Comparison of ENCODE assay signal across 1 cellular context in the genomic region with DNA sequence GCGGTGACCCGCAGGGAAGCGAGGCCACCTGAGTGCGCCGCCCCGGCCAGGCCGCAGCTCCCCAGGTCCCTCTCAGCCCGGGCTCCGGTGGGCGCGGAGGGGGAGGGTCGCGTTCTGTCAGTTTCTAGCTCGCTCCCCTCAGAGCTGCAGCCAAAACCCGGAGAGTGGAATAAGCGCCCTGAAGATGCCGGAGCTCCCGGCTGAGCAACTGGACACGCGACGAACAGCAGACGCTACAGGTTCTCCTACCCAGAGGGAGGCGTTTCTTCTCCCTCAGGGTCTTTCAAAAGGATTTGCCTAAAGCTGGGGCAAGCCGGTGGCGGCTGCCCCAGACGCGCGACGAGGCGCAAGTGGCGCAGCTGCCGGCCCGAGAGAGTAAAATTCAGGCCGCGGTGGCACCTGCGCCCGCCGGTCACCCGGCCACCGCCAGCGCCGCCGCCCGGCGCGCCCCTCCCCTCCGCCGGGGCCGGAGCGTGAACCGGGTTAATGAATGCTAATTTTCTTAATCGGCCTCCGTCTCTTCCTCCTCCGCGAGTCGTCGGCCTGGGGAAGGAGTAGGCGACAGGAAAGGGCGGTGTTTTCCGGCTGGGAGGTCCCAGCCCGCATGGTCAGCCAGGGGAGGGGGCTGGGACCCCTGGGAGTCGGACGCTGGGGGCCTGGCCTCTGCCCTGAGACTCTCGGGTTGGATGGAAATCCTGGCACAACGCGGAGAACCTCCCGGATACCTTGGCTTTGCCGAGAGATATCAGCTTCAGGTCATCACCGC.
TF ChIP-seq lines count a peak whose summit lies in the region.

No MANE protein-coding gene starts in this region.

TF ChIP-seq in HepG2, 621 proteins besides CTCF, POLR2A, EP300 and RAD21 (continues in another document):
- TF ChIP-seq, protein P1, sequence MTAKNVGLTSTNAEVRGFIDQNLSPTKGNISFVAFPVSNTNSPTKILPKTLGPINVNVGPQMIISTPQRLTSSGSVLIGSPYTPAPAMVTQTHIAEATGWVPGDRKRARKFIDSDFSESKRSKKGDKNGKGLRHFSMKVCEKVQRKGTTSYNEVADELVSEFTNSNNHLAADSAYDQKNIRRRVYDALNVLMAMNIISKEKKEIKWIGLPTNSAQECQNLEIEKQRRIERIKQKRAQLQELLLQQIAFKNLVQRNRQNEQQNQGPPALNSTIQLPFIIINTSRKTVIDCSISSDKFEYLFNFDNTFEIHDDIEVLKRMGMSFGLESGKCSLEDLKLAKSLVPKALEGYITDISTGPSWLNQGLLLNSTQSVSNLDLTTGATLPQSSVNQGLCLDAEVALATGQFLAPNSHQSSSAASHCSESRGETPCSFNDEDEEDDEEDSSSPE (CRISPR knock-in tag; IDR thresholded peaks at IDR 0.05), result 0 out of 2 replicates have a peak, but pooled peaks have one; percentile 11
- TF ChIP-seq HNRNPLL (IDR thresholded peaks at IDR 0.05; ENCODE audit: low read depth, low read length, poor library complexity, severe bottlenecking), result peak; percentile 97
- TF ChIP-seq, protein P2, sequence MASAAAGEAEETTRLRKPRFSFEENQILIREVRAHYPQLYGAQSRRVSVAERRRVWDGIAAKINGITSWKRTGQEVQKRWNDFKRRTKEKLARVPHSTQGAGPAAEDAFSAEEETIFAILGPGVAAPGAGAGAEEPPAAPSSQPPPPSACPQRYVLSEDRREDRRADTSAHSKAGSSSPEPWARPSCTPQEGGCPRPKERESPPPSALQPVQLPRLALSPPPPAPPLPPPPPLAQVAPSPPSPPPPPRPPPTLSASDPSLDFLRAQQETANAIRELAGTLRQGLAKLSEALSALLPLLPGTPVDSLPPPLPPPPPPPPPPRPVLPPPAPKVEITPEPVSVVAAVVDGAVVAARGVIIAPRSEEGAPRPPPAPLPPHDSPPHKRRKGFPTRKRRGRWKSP (CRISPR knock-in tag; IDR thresholded peaks at IDR 0.05), result 0 out of 2 replicates have a peak, but pooled peaks have one; percentile 58
- TF ChIP-seq, protein P3, sequence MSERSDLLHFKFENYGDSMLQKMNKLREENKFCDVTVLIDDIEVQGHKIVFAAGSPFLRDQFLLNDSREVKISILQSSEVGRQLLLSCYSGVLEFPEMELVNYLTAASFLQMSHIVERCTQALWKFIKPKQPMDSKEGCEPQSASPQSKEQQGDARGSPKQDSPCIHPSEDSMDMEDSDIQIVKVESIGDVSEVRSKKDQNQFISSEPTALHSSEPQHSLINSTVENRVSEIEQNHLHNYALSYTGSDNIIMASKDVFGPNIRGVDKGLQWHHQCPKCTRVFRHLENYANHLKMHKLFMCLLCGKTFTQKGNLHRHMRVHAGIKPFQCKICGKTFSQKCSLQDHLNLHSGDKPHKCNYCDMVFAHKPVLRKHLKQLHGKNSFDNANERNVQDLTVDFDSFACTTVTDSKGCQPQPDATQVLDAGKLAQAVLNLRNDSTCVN (CRISPR knock-in tag; IDR thresholded peaks at IDR 0.05; ENCODE audit: borderline replicate concordance), result 0 out of 2 replicates have a peak, but pooled peaks have one; percentile 18
- no peak for TF ChIP-seq ETV5 (CRISPR knock-in tag; IDR thresholded peaks at IDR 0.05; ENCODE audit: borderline replicate concordance)
- TF ChIP-seq NFRKB (IDR thresholded peaks at IDR 0.05), result no peak
- 0 out of 2 replicates have a peak, but pooled peaks have one; percentile 48 for TF ChIP-seq ZNF546 (CRISPR knock-in tag; conservative IDR thresholded peaks at IDR 0.05)
- TF ChIP-seq ZBTB46 (CRISPR knock-in tag; IDR thresholded peaks at IDR 0.05; ENCODE audit: borderline replicate concordance), result no peak
- no peak for TF ChIP-seq ZNF670 (CRISPR knock-in tag; IDR thresholded peaks at IDR 0.05; ENCODE audit: borderline replicate concordance)
- TF ChIP-seq, protein P4, sequence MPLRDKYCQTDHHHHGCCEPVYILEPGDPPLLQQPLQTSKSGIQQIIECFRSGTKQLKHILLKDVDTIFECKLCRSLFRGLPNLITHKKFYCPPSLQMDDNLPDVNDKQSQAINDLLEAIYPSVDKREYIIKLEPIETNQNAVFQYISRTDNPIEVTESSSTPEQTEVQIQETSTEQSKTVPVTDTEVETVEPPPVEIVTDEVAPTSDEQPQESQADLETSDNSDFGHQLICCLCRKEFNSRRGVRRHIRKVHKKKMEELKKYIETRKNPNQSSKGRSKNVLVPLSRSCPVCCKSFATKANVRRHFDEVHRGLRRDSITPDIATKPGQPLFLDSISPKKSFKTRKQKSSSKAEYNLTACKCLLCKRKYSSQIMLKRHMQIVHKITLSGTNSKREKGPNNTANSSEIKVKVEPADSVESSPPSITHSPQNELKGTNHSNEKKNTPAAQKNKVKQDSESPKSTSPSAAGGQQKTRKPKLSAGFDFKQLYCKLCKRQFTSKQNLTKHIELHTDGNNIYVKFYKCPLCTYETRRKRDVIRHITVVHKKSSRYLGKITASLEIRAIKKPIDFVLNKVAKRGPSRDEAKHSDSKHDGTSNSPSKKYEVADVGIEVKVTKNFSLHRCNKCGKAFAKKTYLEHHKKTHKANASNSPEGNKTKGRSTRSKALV (CRISPR knock-in tag; IDR thresholded peaks at IDR 0.05), result peak; percentile 66
- TF ChIP-seq KDM5B (CRISPR knock-in tag; IDR thresholded peaks at IDR 0.05; ENCODE audit: borderline replicate concordance), result peak; percentile 67; the same call in 1 of the 2 replicates
- TF ChIP-seq ZNF451 (CRISPR knock-in tag; IDR thresholded peaks at IDR 0.05), result no peak
- no peak for TF ChIP-seq ZKSCAN5 (CRISPR knock-in tag; IDR thresholded peaks at IDR 0.05)
- 0 out of 2 replicates have a peak, but pooled peaks have one; percentile 34 for TF ChIP-seq KDM3A (CRISPR knock-in tag; IDR thresholded peaks at IDR 0.05; ENCODE audit: low read depth)
- TF ChIP-seq MYC (CRISPR knock-in tag; IDR thresholded peaks at IDR 0.05; ENCODE audit: borderline replicate concordance), result peak; percentile 26; the same call in 1 of the 2 replicates
- no peak for TF ChIP-seq ZNF251 (CRISPR knock-in tag; IDR thresholded peaks at IDR 0.05)
- TF ChIP-seq RBM39 (IDR thresholded peaks at IDR 0.05; ENCODE audit: low read depth, low read length, poor library complexity, severe bottlenecking), result peak; percentile 56
- peak; percentile 23; the same call in 1 of the 2 replicates for TF ChIP-seq PHF8 (CRISPR knock-in tag; IDR thresholded peaks at IDR 0.05)
- 0 out of 4 replicates have a peak, but pooled peaks of 1 of the 2 experiments have one; percentile 8 for TF ChIP-seq NR2F1 (CRISPR knock-in tag; IDR thresholded peaks at IDR 0.05)
- TF ChIP-seq, protein P5, sequence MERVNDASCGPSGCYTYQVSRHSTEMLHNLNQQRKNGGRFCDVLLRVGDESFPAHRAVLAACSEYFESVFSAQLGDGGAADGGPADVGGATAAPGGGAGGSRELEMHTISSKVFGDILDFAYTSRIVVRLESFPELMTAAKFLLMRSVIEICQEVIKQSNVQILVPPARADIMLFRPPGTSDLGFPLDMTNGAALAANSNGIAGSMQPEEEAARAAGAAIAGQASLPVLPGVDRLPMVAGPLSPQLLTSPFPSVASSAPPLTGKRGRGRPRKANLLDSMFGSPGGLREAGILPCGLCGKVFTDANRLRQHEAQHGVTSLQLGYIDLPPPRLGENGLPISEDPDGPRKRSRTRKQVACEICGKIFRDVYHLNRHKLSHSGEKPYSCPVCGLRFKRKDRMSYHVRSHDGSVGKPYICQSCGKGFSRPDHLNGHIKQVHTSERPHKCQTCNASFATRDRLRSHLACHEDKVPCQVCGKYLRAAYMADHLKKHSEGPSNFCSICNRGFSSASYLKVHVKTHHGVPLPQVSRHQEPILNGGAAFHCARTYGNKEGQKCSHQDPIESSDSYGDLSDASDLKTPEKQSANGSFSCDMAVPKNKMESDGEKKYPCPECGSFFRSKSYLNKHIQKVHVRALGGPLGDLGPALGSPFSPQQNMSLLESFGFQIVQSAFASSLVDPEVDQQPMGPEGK (CRISPR knock-in tag; IDR thresholded peaks at IDR 0.05), result peak; percentile 7; the same call in 1 of the 2 replicates
- TF ChIP-seq, protein P6, sequence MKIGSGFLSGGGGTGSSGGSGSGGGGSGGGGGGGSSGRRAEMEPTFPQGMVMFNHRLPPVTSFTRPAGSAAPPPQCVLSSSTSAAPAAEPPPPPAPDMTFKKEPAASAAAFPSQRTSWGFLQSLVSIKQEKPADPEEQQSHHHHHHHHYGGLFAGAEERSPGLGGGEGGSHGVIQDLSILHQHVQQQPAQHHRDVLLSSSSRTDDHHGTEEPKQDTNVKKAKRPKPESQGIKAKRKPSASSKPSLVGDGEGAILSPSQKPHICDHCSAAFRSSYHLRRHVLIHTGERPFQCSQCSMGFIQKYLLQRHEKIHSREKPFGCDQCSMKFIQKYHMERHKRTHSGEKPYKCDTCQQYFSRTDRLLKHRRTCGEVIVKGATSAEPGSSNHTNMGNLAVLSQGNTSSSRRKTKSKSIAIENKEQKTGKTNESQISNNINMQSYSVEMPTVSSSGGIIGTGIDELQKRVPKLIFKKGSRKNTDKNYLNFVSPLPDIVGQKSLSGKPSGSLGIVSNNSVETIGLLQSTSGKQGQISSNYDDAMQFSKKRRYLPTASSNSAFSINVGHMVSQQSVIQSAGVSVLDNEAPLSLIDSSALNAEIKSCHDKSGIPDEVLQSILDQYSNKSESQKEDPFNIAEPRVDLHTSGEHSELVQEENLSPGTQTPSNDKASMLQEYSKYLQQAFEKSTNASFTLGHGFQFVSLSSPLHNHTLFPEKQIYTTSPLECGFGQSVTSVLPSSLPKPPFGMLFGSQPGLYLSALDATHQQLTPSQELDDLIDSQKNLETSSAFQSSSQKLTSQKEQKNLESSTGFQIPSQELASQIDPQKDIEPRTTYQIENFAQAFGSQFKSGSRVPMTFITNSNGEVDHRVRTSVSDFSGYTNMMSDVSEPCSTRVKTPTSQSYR (CRISPR knock-in tag; IDR thresholded peaks at IDR 0.05; ENCODE audit: borderline replicate concordance), result peak; percentile 37; the same call in 1 of the 2 replicates
- TF ChIP-seq ZBTB7B (CRISPR knock-in tag; IDR thresholded peaks at IDR 0.05), result peak; percentile 70
- TF ChIP-seq ZSCAN25 (CRISPR knock-in tag; IDR thresholded peaks at IDR 0.05), result no peak
- peak; percentile 49; the same call in 1 of the 2 replicates for TF ChIP-seq MAX (IDR thresholded peaks at IDR 0.05)
- TF ChIP-seq SP4 (CRISPR knock-in tag; IDR thresholded peaks at IDR 0.05), result 0 out of 2 replicates have a peak, but pooled peaks have one; percentile 24
- TF ChIP-seq SPEN (CRISPR knock-in tag; IDR thresholded peaks at IDR 0.05; ENCODE audit: low read depth), result 0 out of 2 replicates have a peak, but pooled peaks have one; percentile 11
- peak; percentile 62; the same call in 1 of the 2 replicates for TF ChIP-seq KDM2A (CRISPR knock-in tag; IDR thresholded peaks at IDR 0.05; ENCODE audit: borderline replicate concordance, low read depth)
- TF ChIP-seq, protein P7, sequence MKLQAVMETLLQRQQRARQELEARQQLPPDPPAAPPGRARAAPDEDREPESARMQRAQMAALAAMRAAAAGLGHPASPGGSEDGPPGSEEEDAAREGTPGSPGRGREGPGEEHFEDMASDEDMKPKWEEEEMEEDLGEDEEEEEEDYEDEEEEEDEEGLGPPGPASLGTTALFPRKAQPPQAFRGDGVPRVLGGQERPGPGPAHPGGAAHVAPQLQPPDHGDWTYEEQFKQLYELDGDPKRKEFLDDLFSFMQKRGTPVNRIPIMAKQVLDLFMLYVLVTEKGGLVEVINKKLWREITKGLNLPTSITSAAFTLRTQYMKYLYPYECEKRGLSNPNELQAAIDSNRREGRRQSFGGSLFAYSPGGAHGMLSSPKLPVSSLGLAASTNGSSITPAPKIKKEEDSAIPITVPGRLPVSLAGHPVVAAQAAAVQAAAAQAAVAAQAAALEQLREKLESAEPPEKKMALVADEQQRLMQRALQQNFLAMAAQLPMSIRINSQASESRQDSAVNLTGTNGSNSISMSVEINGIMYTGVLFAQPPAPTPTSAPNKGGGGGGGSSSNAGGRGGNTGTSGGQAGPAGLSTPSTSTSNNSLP (IDR thresholded peaks at IDR 0.05; ENCODE audit: low read depth, low read length), result no peak
- TF ChIP-seq ZNF891 (CRISPR knock-in tag; IDR thresholded peaks at IDR 0.05), result peak; percentile 17; the same call in 1 of the 2 replicates
- no peak for TF ChIP-seq ZBTB42 (CRISPR knock-in tag; IDR thresholded peaks at IDR 0.05)
- TF ChIP-seq, protein P8, sequence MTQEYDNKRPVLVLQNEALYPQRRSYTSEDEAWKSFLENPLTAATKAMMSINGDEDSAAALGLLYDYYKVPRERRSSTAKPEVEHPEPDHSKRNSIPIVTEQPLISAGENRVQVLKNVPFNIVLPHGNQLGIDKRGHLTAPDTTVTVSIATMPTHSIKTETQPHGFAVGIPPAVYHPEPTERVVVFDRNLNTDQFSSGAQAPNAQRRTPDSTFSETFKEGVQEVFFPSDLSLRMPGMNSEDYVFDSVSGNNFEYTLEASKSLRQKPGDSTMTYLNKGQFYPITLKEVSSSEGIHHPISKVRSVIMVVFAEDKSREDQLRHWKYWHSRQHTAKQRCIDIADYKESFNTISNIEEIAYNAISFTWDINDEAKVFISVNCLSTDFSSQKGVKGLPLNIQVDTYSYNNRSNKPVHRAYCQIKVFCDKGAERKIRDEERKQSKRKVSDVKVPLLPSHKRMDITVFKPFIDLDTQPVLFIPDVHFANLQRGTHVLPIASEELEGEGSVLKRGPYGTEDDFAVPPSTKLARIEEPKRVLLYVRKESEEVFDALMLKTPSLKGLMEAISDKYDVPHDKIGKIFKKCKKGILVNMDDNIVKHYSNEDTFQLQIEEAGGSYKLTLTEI (CRISPR knock-in tag; conservative IDR thresholded peaks at IDR 0.05), result no peak
- 0 out of 2 replicates have a peak, but pooled peaks have one; percentile 21 for TF ChIP-seq ZNF274 (CRISPR knock-in tag; IDR thresholded peaks at IDR 0.05)
